Comparison of ENCODE assay signal across 13 cellular contexts in the genomic region with DNA sequence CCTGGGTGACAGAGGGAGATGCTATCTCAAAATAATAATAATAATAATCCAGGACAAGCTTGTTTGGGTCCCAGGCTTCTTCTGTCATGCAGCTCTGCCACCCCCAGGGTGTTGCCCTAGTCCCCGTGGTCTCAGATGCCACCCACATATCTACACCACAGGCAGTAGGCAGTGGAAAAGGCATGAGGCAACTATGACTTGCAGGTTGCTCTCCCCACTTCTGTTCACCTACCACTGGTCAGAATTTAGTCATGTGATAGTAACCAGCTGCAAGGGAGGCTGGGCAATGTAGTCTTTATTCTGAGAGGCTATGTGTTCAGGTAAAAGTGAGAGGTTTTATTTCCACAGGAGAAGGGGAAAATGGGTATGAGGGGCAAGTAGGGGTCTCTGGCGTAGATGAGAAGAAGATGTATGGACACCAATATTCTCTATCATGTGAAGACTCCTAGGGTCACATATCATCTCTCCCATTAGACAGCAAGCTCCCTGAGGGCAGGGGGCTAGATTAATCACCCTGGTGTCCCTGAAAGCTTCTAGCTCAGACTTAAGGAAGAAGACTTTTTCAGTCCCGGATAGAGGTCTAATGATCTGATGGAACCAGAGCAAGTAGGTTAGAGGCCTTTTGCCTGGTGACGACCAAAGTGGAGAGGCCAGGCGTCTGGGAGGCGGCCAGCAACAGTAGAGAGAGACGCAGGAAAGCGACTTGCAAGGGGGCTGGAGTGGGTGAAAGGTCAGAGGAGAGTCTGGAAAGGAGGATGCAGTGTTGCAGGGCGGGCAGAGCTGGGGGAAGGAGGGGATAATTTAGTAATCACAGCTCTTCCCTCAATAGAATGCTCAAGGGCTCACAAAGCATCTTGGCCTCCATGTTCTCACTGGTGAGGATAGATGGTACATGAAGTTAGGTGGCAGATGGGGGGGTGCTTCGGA. TPM values are rescaled to one million over a fixed set of nuclear protein-coding genes. Genes with fewer than 3 reads are reported as not detected.
DNase-seq lines count a peak whose midpoint lies in the region; ATAC-seq, FAIRE-seq and TF ChIP-seq lines count a peak whose summit lies in the region.
"Had no signal": no experiment of that assay in that cellular context is flagged by ENCODE, and none has a peak within 500 bp of the region (broad histone marks: within the 10 kb centered on the region; RNA-seq: fewer than 3 reads in every experiment).

No MANE protein-coding gene starts in this region.

- H3K23ac ChIP-seq in H1 (ENCODE audit: insufficient read length) = no peak overlapping the region

- H3K79me1 ChIP-seq in H1 (ENCODE audit: low read depth, low read length) = no peaks in the 10 kb centered on the region

- no peak overlapping the region for H3K4me3 ChIP-seq in H1 (ENCODE audit: extremely low read depth in 1 of 4, insufficient read depth in 2 of 4, low read depth in 3 of 4, low read length in 4 of 4)
- H3K4me3 ChIP-seq in lower lobe of right lung = no peak overlapping the region
- H3K4me3 ChIP-seq in smooth muscle cell = no peak overlapping the region

- H2AFZ ChIP-seq in H1 (ENCODE audit: low read length) (no peak overlapping the region), smooth muscle cell (ENCODE audit: low read depth) (no peak overlapping the region)

- 0 out of 2 replicates have a peak overlapping the region, but pooled peaks have one; percentile 45 for H2BK5ac ChIP-seq in H1 (ENCODE audit: low read depth, low read length)

- no peak for TF ChIP-seq EP300 in H1 (IDR thresholded peaks at IDR 0.05; ENCODE audit: borderline replicate concordance in 1 of 2, low read depth in 2 of 2, low read length in 2 of 2)

- H3K27ac ChIP-seq in H1 (ENCODE audit: low read depth, low read length) = no peak overlapping the region
- H3K27ac ChIP-seq in lower lobe of right lung = no peak overlapping the region
- H3K27ac ChIP-seq in smooth muscle cell (ENCODE audit: low read depth) = no peak overlapping the region
- H3K27ac ChIP-seq: neutrophil had no signal

- H3K9ac ChIP-seq in H1 (replicated peaks in 1 of 4; ENCODE audit: extremely low read depth in 1 of 4, low read depth in 3 of 4, low read length in 3 of 4) (no peak overlapping the region; a peak in 1 of 7 replicates), smooth muscle cell (ENCODE audit: low read depth) (no peak overlapping the region)

- peak overlapping the region; percentile 6 for H4K5ac ChIP-seq in H1 (ENCODE audit: insufficient read length, low read depth, low read length)

- H3K18ac ChIP-seq in H1 (ENCODE audit: extremely low read depth, low read length) = peak overlapping the region; percentile 81; the same call in 1 of the 2 replicates

- H3K14ac ChIP-seq in H1 (ENCODE audit: insufficient read length) = no peak overlapping the region

- H3F3A ChIP-seq in smooth muscle cell (ENCODE audit: low read depth) = no peaks in the 10 kb centered on the region

- H3K36me3 ChIP-seq in H1 (ENCODE audit: control insufficient read depth in 2 of 4, insufficient read depth in 4 of 4, low read length in 3 of 4) (no peaks in the 10 kb centered on the region), lower lobe of right lung (no peaks in the 10 kb centered on the region), smooth muscle cell (ENCODE audit: low read depth) (no peaks in the 10 kb centered on the region)
- H3K36me3 ChIP-seq: neutrophil had no signal

- no peaks in the 10 kb centered on the region for H3K79me2 ChIP-seq in H1 (ENCODE audit: control insufficient read depth in 1 of 2, insufficient read depth in 2 of 2, low read length in 2 of 2)
- H3K79me2 ChIP-seq in smooth muscle cell (ENCODE audit: low read depth) = no peaks in the 10 kb centered on the region

- TF ChIP-seq RAD21 in H1 (IDR thresholded peaks at IDR 0.05 in 1 of 2, conservative IDR thresholded peaks at IDR 0.05 in 1 of 2; ENCODE audit: low read depth in 2 of 2, low read length in 2 of 2) = no peak

- H3K56ac ChIP-seq in H1 (replicated peaks; ENCODE audit: insufficient read length, low read depth, low read length) = no peak overlapping the region

- H4K20me1 ChIP-seq in H1 (replicated peaks in 1 of 2; ENCODE audit: control insufficient read depth in 1 of 2, insufficient read depth in 2 of 2, low read length in 2 of 2) = no peaks in the 10 kb centered on the region
- H4K20me1 ChIP-seq in smooth muscle cell (ENCODE audit: low read depth) = no peaks in the 10 kb centered on the region

- ATAC-seq in lower lobe of right lung = no peak

- WGBS in H1 (ENCODE audit: extremely low coverage in 1 of 2, insufficient coverage in 1 of 2, insufficient read length in 1 of 2, insufficient replicate concordance in 2 of 2, low coverage in 1 of 2, low lambda C conversion rate in 2 of 2, missing lambda C conversion rate in 1 of 2), 2 experiments = 82% methylated on average over 10 of the region's 10 CpGs; no CpG with 5 or more reads in 1 of the 2 experiments
- whole genome bisulfite sequencing in smooth muscle cell (ENCODE audit: low lambda C conversion rate) = 84% methylated on average over 10 of the region's 10 CpGs

- H3K27me3 ChIP-seq in H1 (replicated peaks in 1 of 4; ENCODE audit: control insufficient read depth in 3 of 4, extremely low read depth in 1 of 4, insufficient read depth in 3 of 4, low read length in 3 of 4) = no peaks in the 10 kb centered on the region
- H3K27me3 ChIP-seq in lower lobe of right lung (ENCODE audit: low read depth) = no peaks in the 10 kb centered on the region
- H3K27me3 ChIP-seq in smooth muscle cell (ENCODE audit: low read depth) = peaks cover 19% of the 10 kb centered on the region

- no peak overlapping the region for H2AK5ac ChIP-seq in H1 (ENCODE audit: low read depth, low read length)

- no peak for TF ChIP-seq POLR2A in H1 (IDR thresholded peaks at IDR 0.05; ENCODE audit: control extremely low read depth in 1 of 2, low read depth in 2 of 2, low read length in 2 of 2)

- no peak overlapping the region for H2BK120ac ChIP-seq in H1 (replicated peaks; ENCODE audit: low read depth, low read length)

- 0 out of 7 replicates have a peak, but pooled peaks cover 0 to 4% (median 0%) of the 10 kb centered on the region in 4 experiments for H3K4me1 ChIP-seq in H1 (replicated peaks in 1 of 4; ENCODE audit: control insufficient read depth in 3 of 4, insufficient read depth in 4 of 4, low read length in 3 of 4)
- peaks cover 8% of the 10 kb centered on the region for H3K4me1 ChIP-seq in lower lobe of right lung
- no peaks in the 10 kb centered on the region for H3K4me1 ChIP-seq in smooth muscle cell (ENCODE audit: low read depth)

- peak; percentile 78 for FAIRE-seq in H1 (lab: Jason Lieb, UNC)
- FAIRE-seq: astrocyte, endothelial cell of umbilical vein, islet of Langerhans had no signal

- no peak overlapping the region for H4K8ac ChIP-seq in H1 (ENCODE audit: extremely low read depth, insufficient read depth, low read length)

- no peak overlapping the region for H2BK20ac ChIP-seq in H1 (ENCODE audit: low read length)

- DNase-seq in CD1c-positive myeloid dendritic cell (ENCODE audit: extremely low spot score) = peak; percentile 54
- DNase-seq in ELR (ENCODE audit: low read depth) = peak; percentile 22
- DNase-seq in NCI-H82 treated with DMSO at 0.1 percent for 48 hours (lab: John Stamatoyannopoulos, UW; ENCODE audit: unreplicated experiment) = peak; percentile 13
- no peak for DNase-seq in H1 (ENCODE audit: low read depth in 1 of 2, low spot score in 2 of 2)
- DNase-seq in lower lobe of right lung = no peak
- no peak for DNase-seq in smooth muscle cell (lab: John Stamatoyannopoulos, UW; ENCODE audit: unreplicated experiment)
- DNase-seq in occipital lobe (lab: John Stamatoyannopoulos, UW) = no peak
- no peak for DNase-seq in HuH-7 (ENCODE audit: low spot score)
- DNase-seq: DMS153 had no signal

- POLR2A ChIA-PET in H1 (lab: Charles Lee; ENCODE audit: partially characterized antibody) = interaction anchor here (0.6 to 1.5 kb wide), 8 partner anchors 9 to 184 kb away, joined by 3 to 6 read pairs (median 4); partner anchors contain the start of gene CSNK2A1

- TF ChIP-seq CTCF in H1 (IDR thresholded peaks at IDR 0.05; ENCODE audit: control extremely low read depth in 1 of 3, insufficient read depth in 1 of 3, low read depth in 1 of 3, low read length in 3 of 3) (no peak), lower lobe of right lung (IDR thresholded peaks at IDR 0.05) (no peak), smooth muscle cell (IDR thresholded peaks at IDR 0.05; ENCODE audit: borderline replicate concordance, insufficient read depth, poor library complexity, severe bottlenecking) (no peak)

- no peak overlapping the region for H3K4ac ChIP-seq in H1 (replicated peaks; ENCODE audit: insufficient read length, low read depth, low read length)

- H2BK15ac ChIP-seq in H1 (ENCODE audit: low read length) = no peak overlapping the region

- peaks cover 4% of the 10 kb centered on the region; the same call in 1 of the 2 replicates for H3K23me2 ChIP-seq in H1 (ENCODE audit: low read depth, low read length)

- H2BK12ac ChIP-seq in H1 (ENCODE audit: low read depth, low read length) = 0 out of 2 replicates have a peak overlapping the region, but pooled peaks have one; percentile 10

- no peaks in the 10 kb centered on the region for H3K9me3 ChIP-seq in H1 (ENCODE audit: insufficient read depth in 2 of 2, low read depth in 1 of 2, low read length in 1 of 2)
- H3K9me3 ChIP-seq in lower lobe of right lung = no peaks in the 10 kb centered on the region
- no peaks in the 10 kb centered on the region for H3K9me3 ChIP-seq in smooth muscle cell (replicated peaks; ENCODE audit: low read depth)
- H3K9me3 ChIP-seq: neutrophil had no signal

- intact Hi-C loops in lower lobe of right lung (cut with DNase I) = no loop called here

- CTCF ChIA-PET in H1 (lab: Charles Lee; ENCODE audit: partially characterized antibody) = interaction anchor here (1.4 to 2.1 kb wide), 5 partner anchors 9 to 83 kb away, joined by 4 to 9 read pairs (median 6); no protein-coding TSS in a partner anchor

- no peak overlapping the region; a peak in 1 of 4 replicates for H3K4me2 ChIP-seq in H1 (ENCODE audit: insufficient read depth in 1 of 2, low read depth in 2 of 2, low read length in 2 of 2)
- no peak overlapping the region for H3K4me2 ChIP-seq in smooth muscle cell

- H4K91ac ChIP-seq in H1 (replicated peaks; ENCODE audit: insufficient read length, low read length) = no peak overlapping the region

RNA-seq across cellular contexts. Expression of gene TCF15, which starts 25.5 kb away (rescaled TPM):
- total RNA-seq in H1 (2021; fragmentation: NEBNext Ultra II Directional; extraction: Animal tissue kit (Norgen Biotek cat#: 25700)) = 6.9 and 7.3 TPM in 2 replicates
- polyA plus RNA-seq in H1 (2011; rRNA removed) (3.7 and 4.4 TPM in 2 replicates), smooth muscle cell (0.37 TPM in 1 of 2 replicates, not detected in the other)
- polyA plus RNA-seq in H1 (2011; cell fraction: cytosol; rRNA removed) = 4.0 TPM
- polyA plus RNA-seq in H1 (2011; cell fraction: nucleus; rRNA removed) = 2.3 TPM
- 3.3 to 7.0 TPM (median 5.5 TPM) in 4 replicates for polyA plus RNA-seq in H1 (2012, experiment 1 of 2)
- polyA plus RNA-seq in H1 (2012, experiment 2 of 2) = 1.3 TPM
- 5.6 TPM for polyA plus RNA-seq in H1 (2013, experiment 1 of 2)
- 5.4 TPM for polyA plus RNA-seq in H1 (2013, experiment 2 of 2)
- 0.15 and 0.38 TPM in 2 replicates for polyA minus RNA-seq in H1 (2011; rRNA and poly(A)+ RNA removed)
- 4.1 TPM for polyA minus RNA-seq in H1 (2011; cell fraction: cytosol; rRNA and poly(A)+ RNA removed)
- 2.9 TPM for polyA minus RNA-seq in H1 (2011; cell fraction: nucleus; rRNA and poly(A)+ RNA removed)
- total RNA-seq in lower lobe of right lung (0.65 TPM), smooth muscle cell (not detected in 2 replicates), occipital lobe (0.47 TPM)
- total RNA-seq: astrocyte had no signal

RNA-seq across cellular contexts. Expression of gene CSNK2A1, which starts 41.0 kb away (rescaled TPM):
- total RNA-seq in H1 (2021; fragmentation: NEBNext Ultra II Directional; extraction: Animal tissue kit (Norgen Biotek cat#: 25700)) = 247 and 260 TPM in 2 replicates
- polyA plus RNA-seq in H1 (2011; rRNA removed) = 107 and 117 TPM in 2 replicates
- 132 TPM for polyA plus RNA-seq in H1 (2011; cell fraction: cytosol; rRNA removed)
- polyA plus RNA-seq in H1 (2011; cell fraction: nucleus; rRNA removed) = 111 TPM
- polyA plus RNA-seq in H1 (2012, experiment 1 of 2) = 137 to 164 TPM (median 152 TPM) in 4 replicates
- 47.5 TPM for polyA plus RNA-seq in H1 (2012, experiment 2 of 2)
- 165 TPM for polyA plus RNA-seq in H1 (2013, experiment 1 of 2)
- 173 TPM for polyA plus RNA-seq in H1 (2013, experiment 2 of 2)
- polyA minus RNA-seq in H1 (2011; rRNA and poly(A)+ RNA removed) = 267 and 364 TPM in 2 replicates
- 136 TPM for polyA minus RNA-seq in H1 (2011; cell fraction: cytosol; rRNA and poly(A)+ RNA removed)
- 196 TPM for polyA minus RNA-seq in H1 (2011; cell fraction: nucleus; rRNA and poly(A)+ RNA removed)
- 86.3 TPM for total RNA-seq in lower lobe of right lung
- 165 and 205 TPM in 2 replicates for total RNA-seq in smooth muscle cell
- 74.1 and 82.6 TPM in 2 replicates for polyA plus RNA-seq in smooth muscle cell
- 187 TPM for total RNA-seq in occipital lobe

Comparison
In these comparisons a context has a peak if more than half of its experiments do, and no peak if none do; other contexts are left out.
1. DNase-seq: peak in CD1c-positive myeloid dendritic cell (single experiment), ELR (single experiment) and NCI-H82 treated with DMSO at 0.1 percent for 48 hours (single experiment); none in H1 (0 of 2), lower lobe of right lung (single experiment), smooth muscle cell (single experiment), occipital lobe (single experiment) and HuH-7 (single experiment).